Comparison of ENCODE assay signal across 20 cellular contexts in genomic region chr2:146131785-146132184, GRCh38.
DNase-seq lines count a peak whose midpoint lies in the region; ATAC-seq and TF ChIP-seq lines count a peak whose summit lies in the region.
"Had no signal": no experiment of that assay in that cellular context is flagged by ENCODE, and none has a peak within 500 bp of the region (broad histone marks: within the 10 kb centered on the region; RNA-seq: fewer than 3 reads in every experiment).

No MANE protein-coding gene starts in this region.

- H2AK9ac ChIP-seq in IMR-90 (replicated peaks; ENCODE audit: low read depth, low read length, poor library complexity), result no peak overlapping the region

- POLR2A ChIA-PET in IMR-90 (lab: Charles Lee; ENCODE audit: unreplicated experiment), result no interaction called here

- no peak overlapping the region for H2AFZ ChIP-seq in IMR-90 (replicated peaks; ENCODE audit: low read length, poor library complexity)

- WGBS in IMR-90 (ENCODE audit: extremely low coverage in 2 of 2, insufficient read length in 1 of 2), 2 experiments, result no CpG with 5 or more reads among the region's 1 CpG

- no peak overlapping the region for H2BK15ac ChIP-seq in IMR-90 (ENCODE audit: low read depth, low read length)

- H3K27me3 ChIP-seq in IMR-90 (ENCODE audit: control insufficient read depth, insufficient read depth, low read length), result no peaks in the 10 kb centered on the region
- H3K27me3 ChIP-seq: BE2C, BLaER1 had no signal

- H4K20me1 ChIP-seq in IMR-90 (ENCODE audit: insufficient read depth, low read length), result no peaks in the 10 kb centered on the region
- H4K20me1 ChIP-seq: BLaER1 had no signal

- no peak overlapping the region; the same call in 1 of the 2 replicates for H4K5ac ChIP-seq in IMR-90 (ENCODE audit: low read depth, low read length)

- H2BK5ac ChIP-seq in IMR-90 (ENCODE audit: low read depth, low read length, poor library complexity, severe bottlenecking), result peak overlapping the region; percentile 92

- no peak for TF ChIP-seq CTCF in IMR-90 (conservative IDR thresholded peaks at IDR 0.05; ENCODE audit: low read depth, low read length)
- TF ChIP-seq CTCF in choroid plexus epithelial cell (conservative IDR thresholded peaks at IDR 0.05; ENCODE audit: low read depth, low read length), result no peak

- no peak overlapping the region; the same call in 1 of the 2 replicates for H2BK20ac ChIP-seq in IMR-90 (ENCODE audit: low read depth, low read length)

- H3K23ac ChIP-seq in IMR-90 (ENCODE audit: low read depth, low read length), result no peak overlapping the region

- CTCF ChIA-PET in IMR-90 (lab: Yijun Ruan, JAX), result interaction anchor here (0.6 kb wide), 1 partner anchor 1485 kb away, joined by 3 read pairs; no protein-coding TSS in a partner anchor

- no peak for TF ChIP-seq POLR2A in IMR-90 (IDR thresholded peaks at IDR 0.05; ENCODE audit: low read depth, low read length)

- H4K91ac ChIP-seq in IMR-90 (ENCODE audit: insufficient read depth, low read depth, low read length), result no peak overlapping the region

- H3K79me1 ChIP-seq in IMR-90 (ENCODE audit: low read depth in 1 of 2, low read length in 2 of 2), result no peaks in the 10 kb centered on the region

- H3K36me3 Mint-ChIP-seq in T-helper 2 cell treated with Interferon-gamma antibody and Interleukin-4, amounts not matched to agents 5 μg/mL and 100 μg/mL, for 36 hours (ENCODE audit: low read depth), result no peaks in the 10 kb centered on the region
- H3K36me3 Mint-ChIP-seq: CD14-positive monocyte; CD4-positive, alpha-beta memory T cell; CD4-positive, CD25-positive, alpha-beta regulatory T cell; CD8-positive, alpha-beta memory T cell had no signal

- H3K27ac Mint-ChIP-seq in T-helper 2 cell treated with Interferon-gamma antibody and Interleukin-4, amounts not matched to agents 5 μg/mL and 100 μg/mL, for 36 hours, result no peak overlapping the region
- H3K27ac Mint-ChIP-seq: CD14-positive monocyte; CD4-positive, alpha-beta memory T cell; CD4-positive, CD25-positive, alpha-beta regulatory T cell; CD8-positive, alpha-beta memory T cell had no signal

- H3K9me1 ChIP-seq in IMR-90 (ENCODE audit: insufficient read depth, low read length), result peaks cover 3% of the 10 kb centered on the region; the same call in 1 of the 2 replicates

- no peak overlapping the region for H2AK5ac ChIP-seq in IMR-90 (ENCODE audit: low read depth, low read length)

- H3K27me3 Mint-ChIP-seq in T-helper 2 cell treated with Interferon-gamma antibody and Interleukin-4, amounts not matched to agents 5 μg/mL and 100 μg/mL, for 36 hours (ENCODE audit: low read depth), result no peaks in the 10 kb centered on the region
- H3K27me3 Mint-ChIP-seq: CD4-positive, alpha-beta memory T cell; CD8-positive, alpha-beta memory T cell had no signal

- DNase-seq in IMR-90 (peak; percentile 28), choroid plexus epithelial cell (ENCODE audit: low read depth) (peak; percentile 18), NCI-H1694 (lab: John Stamatoyannopoulos, UW) (no peak), SIG-M5 treated with dmso at 0.1 percent for 504 hours (lab: John Stamatoyannopoulos, UW; ENCODE audit: unreplicated experiment) (no peak)
- DNase-seq in T-helper 2 cell treated with Interferon-gamma antibody and Interleukin-4, amounts not matched to agents 5 μg/mL and 100 μg/mL, for 36 hours (ENCODE audit: low spot score), result no peak
- DNase-seq: 8988T; ACHN; BE2C; C1 segment of cervical spinal cord; CD4-positive, alpha-beta memory T cell; CD4-positive, CD25-positive, alpha-beta regulatory T cell; CD8-positive, alpha-beta memory T cell; COR-L47; DMS 273 treated with DMSO at 0.1 percent for 48 hours; DMS153; DMS79; DND-41; GF-D8 had no signal

- BruUV-seq in IMR-90 (replicated peaks; lab: Mats Ljungman, UMichigan), result no TSS peak

- H2BK120ac ChIP-seq in IMR-90 (ENCODE audit: low read depth, low read length), result peak overlapping the region; percentile 29; the same call in 1 of the 2 replicates

- H3K4me1 Mint-ChIP-seq in T-helper 2 cell treated with Interferon-gamma antibody and Interleukin-4, amounts not matched to agents 5 μg/mL and 100 μg/mL, for 36 hours (ENCODE audit: low read depth), result no peaks in the 10 kb centered on the region
- H3K4me1 Mint-ChIP-seq: CD14-positive monocyte; CD4-positive, alpha-beta memory T cell; CD4-positive, CD25-positive, alpha-beta regulatory T cell; CD8-positive, alpha-beta memory T cell had no signal

- no peak overlapping the region for H3K18ac ChIP-seq in IMR-90 (ENCODE audit: low read depth, low read length)

- intact Hi-C loops in IMR-90 (cut with micrococcal nuclease), result no loop called here

- no peak overlapping the region for H3K4me3 Mint-ChIP-seq in T-helper 2 cell treated with Interferon-gamma antibody and Interleukin-4, amounts not matched to agents 5 μg/mL and 100 μg/mL, for 36 hours
- H3K4me3 Mint-ChIP-seq: CD14-positive monocyte; CD4-positive, alpha-beta memory T cell; CD4-positive, CD25-positive, alpha-beta regulatory T cell; CD8-positive, alpha-beta memory T cell had no signal

- peaks cover 8% of the 10 kb centered on the region for H3K9me3 Mint-ChIP-seq in T-helper 2 cell treated with Interferon-gamma antibody and Interleukin-4, amounts not matched to agents 5 μg/mL and 100 μg/mL, for 36 hours

- no peak overlapping the region for H3K56ac ChIP-seq in IMR-90 (ENCODE audit: extremely low read depth, insufficient read depth, low read length)

- H3K4ac ChIP-seq in IMR-90 (ENCODE audit: low read depth, low read length), result no peak overlapping the region

- no peak overlapping the region for H3K14ac ChIP-seq in IMR-90 (replicated peaks; ENCODE audit: low read depth, low read length)

- in situ Hi-C loops in IMR-90 (cut with MboI; ENCODE audit: low sequenced_read_pairs), result no loop called here

- no peaks in the 10 kb centered on the region for H3K36me3 ChIP-seq in IMR-90 (ENCODE audit: control insufficient read depth, insufficient read depth, low read length)
- H3K36me3 ChIP-seq: BE2C, BLaER1 had no signal

- H3K4me3 ChIP-seq in IMR-90 (ENCODE audit: insufficient read depth, low read depth, low read length) (no peak overlapping the region), choroid plexus epithelial cell (ENCODE audit: low read depth, low read length) (no peak overlapping the region)
- H3K4me3 ChIP-seq: BLaER1 had no signal

- H3K9ac ChIP-seq in IMR-90 (ENCODE audit: low read depth, low read length), result no peak overlapping the region
- H3K9ac ChIP-seq: BLaER1 had no signal

- peaks cover 4% of the 10 kb centered on the region for H3K4me1 ChIP-seq in IMR-90 (ENCODE audit: control insufficient read depth, insufficient read depth, low read length)
- H3K4me1 ChIP-seq: BE2C, BLaER1 had no signal

- no peak for TF ChIP-seq RAD21 in IMR-90 (IDR thresholded peaks at IDR 0.05; ENCODE audit: low read length)

- dilution Hi-C loops in IMR-90 (cut with HindIII; ENCODE audit: low sequenced_read_pairs, unreplicated experiment), result no loop called here

- H3K9me3 ChIP-seq in IMR-90 (ENCODE audit: control insufficient read depth, insufficient read depth, low read length), result no peaks in the 10 kb centered on the region
- H3K9me3 ChIP-seq: BE2C, BLaER1 had no signal

- H3K4me2 ChIP-seq in IMR-90 (ENCODE audit: low read depth, low read length), result 0 out of 2 replicates have a peak overlapping the region, but pooled peaks have one; percentile 50
- H3K4me2 ChIP-seq: BLaER1 had no signal

- peak; percentile 61 for ATAC-seq in IMR-90 (ENCODE audit: low read depth)

- H3K27ac ChIP-seq in IMR-90 (ENCODE audit: insufficient read depth, low read length), result 0 out of 2 replicates have a peak overlapping the region, but pooled peaks have one; percentile 74
- H3K27ac ChIP-seq: BLaER1 had no signal

- H4K8ac ChIP-seq in IMR-90 (ENCODE audit: low read depth in 2 of 2, low read length in 2 of 2), result peak overlapping the region in 1 of 2 experiments; percentile 26; a peak in 1 of 4 replicates

TF ChIP-seq in IMR-90, 13 proteins besides CTCF, POLR2A, EP300 and RAD21:
- no peak for TF ChIP-seq CHD1 (IDR thresholded peaks at IDR 0.05; ENCODE audit: low read depth, low read length)
- TF ChIP-seq CEBPB (IDR thresholded peaks at IDR 0.05; ENCODE audit: low read depth, low read length), result peak; percentile 52; the same call in 1 of the 2 replicates
- no peak for TF ChIP-seq MAFK (IDR thresholded peaks at IDR 0.05; ENCODE audit: low read depth, low read length)

Comparison
In these comparisons a context has a peak if more than half of its experiments do, and no peak if none do; other contexts are left out.
1. DNase-seq: peak in IMR-90 (single experiment) and choroid plexus epithelial cell (single experiment); none in NCI-H1694 (single experiment), SIG-M5 treated with dmso at 0.1 percent for 504 hours (single experiment) and T-helper 2 cell treated with Interferon-gamma antibody and Interleukin-4, amounts not matched to agents 5 μg/mL and 100 μg/mL, for 36 hours (single experiment).